Comparison of ENCODE assay signal across 1 cellular context in the genomic region with DNA sequence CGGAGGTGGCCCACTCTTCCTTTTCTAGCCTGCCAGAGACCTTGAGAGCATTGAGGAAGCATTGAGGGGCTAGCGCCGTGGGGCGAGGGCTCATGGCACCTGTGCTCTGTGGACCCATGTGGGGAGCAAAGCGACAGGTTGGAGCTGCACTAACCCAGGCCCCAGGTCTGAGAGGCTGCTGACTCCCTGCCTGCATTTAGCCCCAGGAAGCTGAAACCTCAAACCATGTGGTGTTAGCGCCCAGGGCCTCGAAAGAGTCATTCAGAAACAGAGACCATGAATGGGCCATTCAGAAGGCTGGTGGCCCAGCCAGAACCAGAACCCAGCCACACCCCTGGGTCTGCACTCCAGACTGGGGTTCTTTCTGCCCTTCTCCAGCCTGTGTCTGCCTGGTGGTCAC.
TF ChIP-seq lines count a peak whose summit lies in the region.

No MANE protein-coding gene starts in this region.

TF ChIP-seq in WTC11, 78 proteins besides CTCF, POLR2A, EP300 and RAD21 (continued from another document):
- TF ChIP-seq, protein P1, sequence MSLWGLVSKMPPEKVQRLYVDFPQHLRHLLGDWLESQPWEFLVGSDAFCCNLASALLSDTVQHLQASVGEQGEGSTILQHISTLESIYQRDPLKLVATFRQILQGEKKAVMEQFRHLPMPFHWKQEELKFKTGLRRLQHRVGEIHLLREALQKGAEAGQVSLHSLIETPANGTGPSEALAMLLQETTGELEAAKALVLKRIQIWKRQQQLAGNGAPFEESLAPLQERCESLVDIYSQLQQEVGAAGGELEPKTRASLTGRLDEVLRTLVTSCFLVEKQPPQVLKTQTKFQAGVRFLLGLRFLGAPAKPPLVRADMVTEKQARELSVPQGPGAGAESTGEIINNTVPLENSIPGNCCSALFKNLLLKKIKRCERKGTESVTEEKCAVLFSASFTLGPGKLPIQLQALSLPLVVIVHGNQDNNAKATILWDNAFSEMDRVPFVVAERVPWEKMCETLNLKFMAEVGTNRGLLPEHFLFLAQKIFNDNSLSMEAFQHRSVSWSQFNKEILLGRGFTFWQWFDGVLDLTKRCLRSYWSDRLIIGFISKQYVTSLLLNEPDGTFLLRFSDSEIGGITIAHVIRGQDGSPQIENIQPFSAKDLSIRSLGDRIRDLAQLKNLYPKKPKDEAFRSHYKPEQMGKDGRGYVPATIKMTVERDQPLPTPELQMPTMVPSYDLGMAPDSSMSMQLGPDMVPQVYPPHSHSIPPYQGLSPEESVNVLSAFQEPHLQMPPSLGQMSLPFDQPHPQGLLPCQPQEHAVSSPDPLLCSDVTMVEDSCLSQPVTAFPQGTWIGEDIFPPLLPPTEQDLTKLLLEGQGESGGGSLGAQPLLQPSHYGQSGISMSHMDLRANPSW (CRISPR knock-in tag; conservative IDR thresholded peaks at IDR 0.05; ENCODE audit: low read depth), result no peak
- TF ChIP-seq, protein P2, sequence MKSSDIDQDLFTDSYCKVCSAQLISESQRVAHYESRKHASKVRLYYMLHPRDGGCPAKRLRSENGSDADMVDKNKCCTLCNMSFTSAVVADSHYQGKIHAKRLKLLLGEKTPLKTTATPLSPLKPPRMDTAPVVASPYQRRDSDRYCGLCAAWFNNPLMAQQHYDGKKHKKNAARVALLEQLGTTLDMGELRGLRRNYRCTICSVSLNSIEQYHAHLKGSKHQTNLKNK (CRISPR knock-in tag; IDR thresholded peaks at IDR 0.05), result no peak
- TF ChIP-seq FOXK1 (CRISPR knock-in tag; IDR thresholded peaks at IDR 0.05) (no peak), ZNF317 (CRISPR knock-in tag; IDR thresholded peaks at IDR 0.05; ENCODE audit: borderline replicate concordance, low read depth) (no peak), NR2C2 (CRISPR knock-in tag; IDR thresholded peaks at IDR 0.05) (no peak)
